8 cellular contexts compared by ENCODE assay signal in the genomic region with DNA sequence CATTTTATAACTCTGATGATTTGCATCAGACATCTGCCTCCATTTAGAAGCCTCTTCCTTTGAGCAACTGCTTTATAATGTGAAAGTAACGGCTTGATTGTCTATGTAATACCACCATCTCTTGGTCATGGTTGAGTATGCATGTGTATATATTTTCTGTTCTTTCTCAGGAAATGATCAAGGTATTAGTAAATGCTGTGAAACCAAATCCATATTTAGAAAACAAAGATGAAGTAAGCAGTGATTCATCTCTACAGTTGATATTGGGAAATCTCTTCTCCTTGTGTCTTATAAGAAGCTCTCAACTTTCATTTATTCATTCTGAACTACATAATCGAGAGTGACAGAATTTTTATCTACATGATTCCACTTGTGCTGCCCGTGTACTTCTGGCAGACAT.
DNase-seq lines count a peak whose midpoint lies in the region; ATAC-seq and TF ChIP-seq lines count a peak whose summit lies in the region.

No MANE protein-coding gene starts in this region.

- no peaks in the 10 kb centered on the region for H3K4me1 ChIP-seq in ovary (ENCODE audit: insufficient read depth)

- DNase-seq in SIG-M5 treated with dmso at 0.1 percent for 504 hours (lab: John Stamatoyannopoulos, UW; ENCODE audit: unreplicated experiment) (peak; percentile 21), SIG-M5 (lab: John Stamatoyannopoulos, UW) (no peak), NCI-H524 treated with DMSO at 0.1 percent for 48 hours (lab: John Stamatoyannopoulos, UW) (peak; percentile 8), epithelial cell of proximal tubule (ENCODE audit: low read depth) (no peak), ovary (no peak)
- no peak for DNase-seq in activated CD4-positive, alpha-beta memory T cell treated with anti-CD3 and anti-CD28 coated beads for 36 hours
- DNase-seq in stimulated activated CD4-positive, alpha-beta T cell treated with anti-CD3 and anti-CD28 coated beads, Interleukin-2, amount 100 ng/mL, for 24 hours = no peak

- H3K27me3 Mint-ChIP-seq in activated CD4-positive, alpha-beta memory T cell treated with anti-CD3 and anti-CD28 coated beads for 36 hours = no peaks in the 10 kb centered on the region

- H3K4me3 Mint-ChIP-seq in activated CD4-positive, alpha-beta memory T cell treated with anti-CD3 and anti-CD28 coated beads for 36 hours = no peak overlapping the region

- no peaks in the 10 kb centered on the region for H3K36me3 Mint-ChIP-seq in activated CD4-positive, alpha-beta memory T cell treated with anti-CD3 and anti-CD28 coated beads for 36 hours

- H3K4me3 ChIP-seq in epithelial cell of proximal tubule (ENCODE audit: low read depth, low read length) (no peak overlapping the region), ovary (no peak overlapping the region)

- TF ChIP-seq POLR2A in ovary (IDR thresholded peaks at IDR 0.05) = no peak

- CTCF ChIA-PET in activated CD4-positive, alpha-beta memory T cell treated with anti-CD3 and anti-CD28 coated beads for 36 hours (lab: Charles Lee) = no interaction called here

- POLR2A ChIA-PET in activated CD4-positive, alpha-beta memory T cell treated with anti-CD3 and anti-CD28 coated beads for 36 hours (lab: Charles Lee) = no interaction called here

- H3K4me1 Mint-ChIP-seq in activated CD4-positive, alpha-beta memory T cell treated with anti-CD3 and anti-CD28 coated beads for 36 hours (ENCODE audit: low read depth) = no peaks in the 10 kb centered on the region

- TF ChIP-seq CTCF in epithelial cell of proximal tubule (conservative IDR thresholded peaks at IDR 0.05; ENCODE audit: low read depth, low read length) = peak; percentile 58
- peak; percentile 24 to 57 (median 27) for TF ChIP-seq CTCF in ovary (IDR thresholded peaks at IDR 0.05)

- no peak overlapping the region for H3K27ac Mint-ChIP-seq in activated CD4-positive, alpha-beta memory T cell treated with anti-CD3 and anti-CD28 coated beads for 36 hours

- intact Hi-C loops in ovary (cut with DNase I) = loop anchor here in 1 of 4 donors (5.0 kb wide), 1 partner anchor 245 kb away; no protein-coding TSS in a partner anchor
- intact Hi-C loops in activated CD4-positive, alpha-beta memory T cell treated with anti-CD3 and anti-CD28 coated beads for 36 hours (cut with micrococcal nuclease) = no loop called here

- TF ChIP-seq EP300 in ovary (IDR thresholded peaks at IDR 0.05) = no peak

- no peaks in the 10 kb centered on the region for H3K27me3 ChIP-seq in ovary

- H3K27ac ChIP-seq in ovary = no peak overlapping the region

- peak; percentile 95 for ATAC-seq in HG02938 (IDR thresholded peaks at IDR 0.05; ENCODE audit: unreplicated experiment)

- 9 to 21% (median 9%) methylated on average over 3 of the region's 3 CpGs for WGBS in ovary, 3 donors

- H3K9me3 ChIP-seq in ovary = no peaks in the 10 kb centered on the region

- H3K9me3 Mint-ChIP-seq in activated CD4-positive, alpha-beta memory T cell treated with anti-CD3 and anti-CD28 coated beads for 36 hours = peaks cover 4% of the 10 kb centered on the region

- no peaks in the 10 kb centered on the region for H3K36me3 ChIP-seq in ovary

Comparison
In these comparisons a context has a peak if more than half of its experiments do, and no peak if none do; other contexts are left out.
1. DNase-seq: peak in SIG-M5 treated with dmso at 0.1 percent for 504 hours (single experiment) and NCI-H524 treated with DMSO at 0.1 percent for 48 hours (single experiment); none in SIG-M5 (single experiment), epithelial cell of proximal tubule (single experiment), ovary (0 of 5), activated CD4-positive, alpha-beta memory T cell treated with anti-CD3 and anti-CD28 coated beads for 36 hours (single experiment) and stimulated activated CD4-positive, alpha-beta T cell treated with anti-CD3 and anti-CD28 coated beads, Interleukin-2, amount 100 ng/mL, for 24 hours (0 of 2).